In the genomic region with DNA sequence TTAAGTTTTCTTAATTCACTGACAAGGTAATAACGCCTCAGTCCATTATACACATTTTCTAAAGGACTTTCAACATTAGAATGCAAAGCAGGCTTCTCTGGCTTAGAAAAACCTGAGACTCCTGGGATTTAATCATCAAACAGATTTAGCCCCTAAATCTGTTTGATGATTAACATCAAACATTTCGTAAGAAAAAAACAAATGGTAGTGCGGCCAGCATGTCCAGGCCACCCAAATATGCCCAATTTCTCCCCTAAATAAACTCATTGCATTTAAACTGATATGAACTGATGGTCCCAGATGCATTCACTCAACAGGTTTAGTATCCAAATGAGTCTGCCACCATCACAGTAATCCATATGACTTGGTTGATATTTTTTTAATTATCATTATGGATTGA, we compare ENCODE assay signal across 11 cellular contexts. TPM values are rescaled to one million over a fixed set of nuclear protein-coding genes. Genes with fewer than 3 reads are reported as not detected.
"Had no signal": no experiment of that assay in that cellular context is flagged by ENCODE, and none has a peak within 500 bp of the region (broad histone marks: within the 10 kb centered on the region; RNA-seq: fewer than 3 reads in every experiment).

No MANE protein-coding gene starts in this region.

- H3K4me3 ChIP-seq: GM23248, GM23338, HAP-1 had no signal

- H3K4me1 ChIP-seq: HAP-1 had no signal

- H3K9me3 ChIP-seq: HAP-1 had no signal

- H3K36me3 ChIP-seq: HAP-1 had no signal

- FAIRE-seq: H1, H54 had no signal

- H2AFZ ChIP-seq: GM23248, GM23338 had no signal

- H3K9ac ChIP-seq: GM23248 had no signal

- H3K27ac ChIP-seq: GM23248 had no signal

- DNase-seq: GM23248, GOT3, H7, H9, HCEC 1CT, HFFc6 had no signal

- H3K4me2 ChIP-seq: GM23338 had no signal

RNA-seq across cellular contexts. Expression of a gene that starts 6.2 kb away (rescaled TPM):
- total RNA-seq: HFFc6 had no signal

RNA-seq across cellular contexts. Expression of a gene that starts 24.6 kb away (rescaled TPM):
- total RNA-seq: GM23248, GM23338, H1, H4, H7, HFFc6 had no signal
- polyA plus RNA-seq: GM23248, GM23338 had no signal

RNA-seq across cellular contexts. Expression of a gene that starts 47.2 kb away (rescaled TPM):
- total RNA-seq: GM23248, H7, H9 had no signal
